8 cellular contexts compared by ENCODE assay signal in the genomic region with DNA sequence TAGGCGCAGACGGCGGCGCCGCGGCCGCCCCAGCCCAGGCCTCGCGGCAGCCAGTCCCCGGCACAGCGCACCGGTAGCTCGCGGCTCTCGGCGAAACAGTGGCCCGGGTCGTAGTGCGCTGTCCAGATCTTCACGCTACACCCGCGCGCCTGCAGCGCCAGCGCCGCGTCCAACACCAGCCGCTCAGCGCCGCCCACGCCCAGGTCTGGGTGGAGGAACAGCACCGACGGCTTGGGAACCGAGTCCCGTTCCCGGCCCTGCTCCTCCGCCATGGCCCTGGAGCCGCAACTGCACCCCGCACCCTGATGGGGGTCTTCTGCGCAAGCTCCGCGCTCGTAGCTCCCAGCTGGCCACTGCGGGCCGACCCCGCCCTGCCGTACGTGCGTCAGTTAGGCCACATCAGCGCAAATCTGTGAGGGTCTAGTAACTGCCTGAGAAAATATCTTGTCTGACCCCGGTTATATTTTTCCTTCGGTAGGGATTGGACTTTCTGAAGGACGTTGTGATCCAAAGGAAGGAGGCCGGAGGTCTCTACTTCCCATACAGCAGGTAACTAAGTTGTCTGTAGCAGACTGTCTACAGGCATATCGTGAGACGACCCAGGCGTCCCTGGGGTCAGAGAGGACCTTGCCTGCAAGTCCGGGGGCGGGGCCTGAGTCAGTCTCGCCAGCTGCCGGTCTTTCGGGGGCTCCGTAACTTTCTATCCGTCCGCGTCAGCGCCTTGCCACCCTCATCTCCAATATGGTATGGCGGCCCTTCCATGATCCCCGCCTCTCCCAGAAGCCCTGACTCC. TPM values are rescaled to one million over a fixed set of nuclear protein-coding genes. Genes with fewer than 3 reads are reported as not detected.
DNase-seq lines count a peak whose midpoint lies in the region; ATAC-seq and TF ChIP-seq lines count a peak whose summit lies in the region.

A gene with protein sequence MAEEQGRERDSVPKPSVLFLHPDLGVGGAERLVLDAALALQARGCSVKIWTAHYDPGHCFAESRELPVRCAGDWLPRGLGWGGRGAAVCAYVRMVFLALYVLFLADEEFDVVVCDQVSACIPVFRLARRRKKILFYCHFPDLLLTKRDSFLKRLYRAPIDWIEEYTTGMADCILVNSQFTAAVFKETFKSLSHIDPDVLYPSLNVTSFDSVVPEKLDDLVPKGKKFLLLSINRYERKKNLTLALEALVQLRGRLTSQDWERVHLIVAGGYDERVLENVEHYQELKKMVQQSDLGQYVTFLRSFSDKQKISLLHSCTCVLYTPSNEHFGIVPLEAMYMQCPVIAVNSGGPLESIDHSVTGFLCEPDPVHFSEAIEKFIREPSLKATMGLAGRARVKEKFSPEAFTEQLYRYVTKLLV (minus strand): TSS at position 320 of the 793 bp plus-strand sequence. CDS start 48 bp downstream, at position 272.
A gene (plus strand): TSS at position 660 of the 793 bp plus-strand sequence. CDS start 82 bp downstream, at position 742.

- H3K27me3 ChIP-seq in gastroesophageal sphincter (no peaks in the 10 kb centered on the region), neutrophil (no peaks in the 10 kb centered on the region)

- H3K4me1 Mint-ChIP-seq in activated naive CD4-positive, alpha-beta T cell treated with anti-CD3 and anti-CD28 coated beads, Interleukin-2, amount 10 ng/mL, durations not matched to agents 7 days and 5 days = peaks cover 51% of the 10 kb centered on the region

- TF ChIP-seq CTCF in HFF-Myc (IDR thresholded peaks at IDR 0.05; ENCODE audit: low read depth, low read length, missing control alignments) = no peak
- peak in 2 of 4 experiments; percentile 20 to 29 for TF ChIP-seq CTCF in gastroesophageal sphincter (IDR thresholded peaks at IDR 0.05)
- TF ChIP-seq CTCF in neutrophil (IDR thresholded peaks at IDR 0.05) = peak; percentile 4

- H3K9me3 ChIP-seq in gastroesophageal sphincter (no peaks in the 10 kb centered on the region), neutrophil (no peaks in the 10 kb centered on the region)

- no peaks in the 10 kb centered on the region for H3K27me3 Mint-ChIP-seq in activated naive CD4-positive, alpha-beta T cell treated with anti-CD3 and anti-CD28 coated beads, Interleukin-2, amount 10 ng/mL, durations not matched to agents 7 days and 5 days

- peak; percentile 83 to 84 for TF ChIP-seq POLR2A in gastroesophageal sphincter (IDR thresholded peaks at IDR 0.05)

- H3K27ac Mint-ChIP-seq in activated naive CD4-positive, alpha-beta T cell treated with anti-CD3 and anti-CD28 coated beads, Interleukin-2, amount 10 ng/mL, durations not matched to agents 7 days and 5 days = peak within 1 kb of the TSS; percentile 98

- CTCF ChIA-PET in activated naive CD4-positive, alpha-beta T cell treated with anti-CD3 and anti-CD28 coated beads, Interleukin-2, amount 10 ng/mL, durations not matched to agents 7 days and 5 days (lab: Charles Lee) = interaction anchor here (1.1 to 2.3 kb wide), 5 partner anchors 10 to 44 kb away, joined by 3 to 12 read pairs (median 7); no protein-coding TSS in a partner anchor

- peaks cover 0 to 32% of the 10 kb centered on the region in 2 donors for H3K36me3 ChIP-seq in gastroesophageal sphincter
- peaks cover 24% of the 10 kb centered on the region for H3K36me3 ChIP-seq in neutrophil

- ATAC-seq in gastroesophageal sphincter = peak; percentile 98

- 0% methylated on average over 7 of the region's 69 CpGs; no CpG with 5 or more reads in 1 of the 2 donors for WGBS in gastroesophageal sphincter (ENCODE audit: low coverage in 1 of 2), 2 donors

- peaks cover 49% of the 10 kb centered on the region for H3K36me3 Mint-ChIP-seq in activated naive CD4-positive, alpha-beta T cell treated with anti-CD3 and anti-CD28 coated beads, Interleukin-2, amount 10 ng/mL, durations not matched to agents 7 days and 5 days

- H3K4me3 Mint-ChIP-seq in activated naive CD4-positive, alpha-beta T cell treated with anti-CD3 and anti-CD28 coated beads, Interleukin-2, amount 10 ng/mL, durations not matched to agents 7 days and 5 days = peak within 1 kb of the TSS; percentile 93

- TF ChIP-seq EP300 in gastroesophageal sphincter (IDR thresholded peaks at IDR 0.05) = no peak

- peak within 1 kb of the TSS; percentile 79 to 95 (median 93) for H3K27ac ChIP-seq in gastroesophageal sphincter
- peak within 1 kb of the TSS; percentile 94 for H3K27ac ChIP-seq in neutrophil
- H3K27ac ChIP-seq in substantia nigra (ENCODE audit: low read depth, low read length, poor library complexity, severe bottlenecking) = peak within 1 kb of the TSS; percentile 91

- DNase-seq in GM03348 (ENCODE audit: low spot score) (peak; percentile 99), HFF-Myc (ENCODE audit: extremely low read depth, low read depth) (peak; percentile 76), NAMALWA (ENCODE audit: low spot score) (peak; percentile 95), SK-N-DZ (ENCODE audit: low spot score) (peak; percentile 94), substantia nigra (lab: John Stamatoyannopoulos, UW) (peak; percentile 58 to 97 (median 91))
- DNase-seq in activated naive CD4-positive, alpha-beta T cell treated with anti-CD3 and anti-CD28 coated beads, Interleukin-2, amount 10 ng/mL, durations not matched to agents 7 days and 5 days = peak; percentile 96

- peaks cover 3 to 81% (median 41%) of the 10 kb centered on the region in 3 donors for H3K4me1 ChIP-seq in gastroesophageal sphincter
- H3K4me1 ChIP-seq in neutrophil (ENCODE audit: control insufficient read depth in 1 of 2, insufficient read depth in 1 of 2, low read depth in 1 of 2, low read length in 1 of 2) = peaks cover 25 to 27% of the 10 kb centered on the region in 2 experiments

- no peaks in the 10 kb centered on the region for H3K9me3 Mint-ChIP-seq in activated naive CD4-positive, alpha-beta T cell treated with anti-CD3 and anti-CD28 coated beads, Interleukin-2, amount 10 ng/mL, durations not matched to agents 7 days and 5 days

- H3K4me3 ChIP-seq in HFF-Myc (replicated peaks; ENCODE audit: low read depth, low read length) (peak within 1 kb of the TSS; percentile 90), gastroesophageal sphincter (peak within 1 kb of the TSS; percentile 95 to 99), neutrophil (ENCODE audit: low read depth in 1 of 2, low read length in 1 of 2) (peak within 1 kb of the TSS; percentile 76 to 97)

RNA-seq across cellular contexts. Expression of the first gene that starts in this region (rescaled TPM):
- 17.6 and 17.8 TPM in 2 replicates for polyA plus RNA-seq in SK-N-DZ (2014; cell fraction: cytosol; rRNA removed)
- polyA plus RNA-seq in SK-N-DZ (2014; cell fraction: nucleus; rRNA removed) = 11.7 and 14.0 TPM in 2 replicates
- 10 to 100 TPM; 21.9 to 32.3 (median 25.4) TPM for total RNA-seq in gastroesophageal sphincter

RNA-seq across cellular contexts. Expression of the second gene that starts in this region (rescaled TPM):
- polyA plus RNA-seq in SK-N-DZ (2014; cell fraction: cytosol; rRNA removed) = 69.1 and 123 TPM in 2 replicates
- 48.6 and 81.7 TPM in 2 replicates for polyA plus RNA-seq in SK-N-DZ (2014; cell fraction: nucleus; rRNA removed)
- total RNA-seq in gastroesophageal sphincter = 10 to 100 TPM; 62.5 to 84.0 (median 73.5) TPM

Comparison
In these comparisons a context has a peak if more than half of its experiments do, and no peak if none do; other contexts are left out.
1. Peak in every context shown above with its lines: DNase-seq, ATAC-seq, H3K4me3 ChIP-seq and H3K27ac ChIP-seq.